Comparison of ENCODE assay signal across 28 cellular contexts in the genomic region with DNA sequence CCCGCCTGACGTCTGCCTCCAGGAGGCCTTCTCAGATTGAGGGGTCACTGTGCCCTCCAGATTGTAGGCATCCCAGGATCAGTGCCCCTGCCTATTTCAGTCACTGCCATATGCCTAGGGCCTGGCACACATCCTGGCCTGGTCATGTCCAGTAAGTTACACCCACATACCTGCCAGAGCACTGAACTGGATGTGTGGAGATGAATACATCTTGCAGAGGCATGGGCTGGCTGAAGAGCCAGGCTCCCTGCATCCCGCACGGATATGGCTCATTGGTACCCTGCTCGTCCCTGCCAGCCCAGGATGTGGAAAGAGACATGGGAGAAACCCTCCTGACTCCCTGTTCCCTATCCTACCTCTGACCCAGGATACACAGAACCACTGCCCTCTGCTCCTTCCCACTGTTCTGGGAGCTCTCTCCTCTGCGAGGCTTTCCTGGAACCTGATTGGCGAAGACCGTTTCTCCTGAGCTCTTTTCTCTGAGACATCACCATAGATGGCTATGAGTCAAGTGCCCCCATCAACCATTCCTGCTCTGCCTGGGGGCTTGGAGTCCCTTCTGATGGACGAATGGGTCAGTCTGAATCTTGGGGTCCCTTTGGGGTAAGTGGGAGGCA. TPM values are rescaled to one million over a fixed set of nuclear protein-coding genes. Genes with fewer than 3 reads are reported as not detected.
DNase-seq lines count a peak whose midpoint lies in the region; ATAC-seq, FAIRE-seq and TF ChIP-seq lines count a peak whose summit lies in the region.
"Had no signal": no experiment of that assay in that cellular context is flagged by ENCODE, and none has a peak within 500 bp of the region (broad histone marks: within the 10 kb centered on the region; RNA-seq: fewer than 3 reads in every experiment).

No MANE protein-coding gene starts in this region.

- H3K4me1 ChIP-seq in PC-9 (replicated peaks; ENCODE audit: insufficient read depth) (peaks cover 72% of the 10 kb centered on the region), H1 (replicated peaks in 1 of 4; ENCODE audit: control insufficient read depth in 3 of 4, insufficient read depth in 4 of 4, low read length in 3 of 4) (peaks cover 4 to 16% (median 13%) of the 10 kb centered on the region in 4 experiments), upper lobe of right lung (peaks cover 6% of the 10 kb centered on the region)

- peak overlapping the region; percentile 33; the same call in 1 of the 2 replicates for H2BK15ac ChIP-seq in H1 (ENCODE audit: low read length)

- ATAC-seq in upper lobe of right lung (peak; percentile 23), GM21381 (IDR thresholded peaks at IDR 0.05; ENCODE audit: unreplicated experiment) (no peak), HG02678 (IDR thresholded peaks at IDR 0.05; ENCODE audit: unreplicated experiment) (no peak)
- ATAC-seq: activated CD8-positive, alpha-beta memory T cell treated with anti-CD3 and anti-CD28 coated beads, Interleukin-2, amount 10 ng/mL, durations not matched to agents 7 days and 5 days; activated T-cell treated with anti-CD3 and anti-CD28 coated beads, Interleukin-2, amount 50 U/mL, for 72 hours; naive thymus-derived CD4-positive, alpha-beta T cell had no signal

- no peak overlapping the region for H3K14ac ChIP-seq in H1 (ENCODE audit: insufficient read length)

- H3K4ac ChIP-seq in H1 (replicated peaks; ENCODE audit: insufficient read length, low read depth, low read length), result peak overlapping the region; percentile 92

- no peaks in the 10 kb centered on the region for H3K79me1 ChIP-seq in H1 (ENCODE audit: low read depth, low read length)

- H3K36me3 ChIP-seq in PC-9 (ENCODE audit: low read depth) (no peaks in the 10 kb centered on the region), H1 (ENCODE audit: control insufficient read depth in 2 of 4, insufficient read depth in 4 of 4, low read length in 3 of 4) (no peaks in the 10 kb centered on the region), upper lobe of right lung (no peaks in the 10 kb centered on the region)
- H3K36me3 ChIP-seq: upper lobe of left lung had no signal

- BruUV-seq in PC-9 (replicated peaks; lab: Mats Ljungman, UMichigan), result no TSS peak

- WGBS in H1 (ENCODE audit: extremely low coverage in 1 of 2, insufficient coverage in 1 of 2, insufficient read length in 1 of 2, insufficient replicate concordance in 2 of 2, low coverage in 1 of 2, low lambda C conversion rate in 2 of 2, missing lambda C conversion rate in 1 of 2), 2 experiments, result 82% methylated on average over 9 of the region's 9 CpGs; no CpG with 5 or more reads in 1 of the 2 experiments

- peak overlapping the region; percentile 88 for H3K27ac Mint-ChIP-seq in mesothelial cell of epicardium
- H3K27ac Mint-ChIP-seq: activated B cell treated with CpG ODN at 0.5 μM for 24 hours; activated CD8-positive, alpha-beta memory T cell treated with anti-CD3 and anti-CD28 coated beads, Interleukin-2, amount 10 ng/mL, durations not matched to agents 7 days and 5 days; activated T-cell treated with anti-CD3 and anti-CD28 coated beads, Interleukin-2, amount 50 U/mL, for 72 hours; brain had no signal

- H3K27me3 ChIP-seq in PC-9 (ENCODE audit: insufficient read depth, low read depth) (no peaks in the 10 kb centered on the region), H1 (replicated peaks in 1 of 4; ENCODE audit: control insufficient read depth in 3 of 4, extremely low read depth in 1 of 4, insufficient read depth in 3 of 4, low read length in 3 of 4) (peaks cover 3 to 24% (median 20%) of the 10 kb centered on the region in 4 experiments), upper lobe of right lung (peaks cover 29% of the 10 kb centered on the region)

- POLR2A ChIA-PET in PC-9 (lab: Charles Lee; ENCODE audit: unreplicated experiment), result interaction anchor here (0.6 kb wide), 1 partner anchor 183 kb away, joined by 3 read pairs; no protein-coding TSS in a partner anchor
- POLR2A ChIA-PET in H1 (lab: Charles Lee; ENCODE audit: partially characterized antibody), result interaction anchor here (1.4 to 2.0 kb wide), 4 partner anchors 8 to 27 kb away, joined by 3 to 8 read pairs (median 5); no protein-coding TSS in a partner anchor

- no peak for TF ChIP-seq EP300 in H1 (IDR thresholded peaks at IDR 0.05; ENCODE audit: borderline replicate concordance in 1 of 2, low read depth in 2 of 2, low read length in 2 of 2)

- TF ChIP-seq CTCF in PC-9 (conservative IDR thresholded peaks at IDR 0.05), result no peak
- no peak for TF ChIP-seq CTCF in H1 (IDR thresholded peaks at IDR 0.05; ENCODE audit: control extremely low read depth in 1 of 3, insufficient read depth in 1 of 3, low read depth in 1 of 3, low read length in 3 of 3)
- TF ChIP-seq CTCF in mesothelial cell of epicardium (IDR thresholded peaks at IDR 0.05; ENCODE audit: unreplicated experiment), result no peak
- no peak for TF ChIP-seq CTCF in upper lobe of right lung (IDR thresholded peaks at IDR 0.05)

- H2BK12ac ChIP-seq in H1 (ENCODE audit: low read depth, low read length), result peak overlapping the region; percentile 83; the same call in 1 of the 2 replicates

- H3K27ac ChIP-seq in PC-9 (peak overlapping the region; percentile 84), H1 (ENCODE audit: low read depth, low read length) (no peak overlapping the region), upper lobe of right lung (no peak overlapping the region)

- peak overlapping the region; percentile 75 for H3K4me2 ChIP-seq in PC-9
- H3K4me2 ChIP-seq in H1 (ENCODE audit: insufficient read depth in 1 of 2, low read depth in 2 of 2, low read length in 2 of 2), result peak overlapping the region; percentile 24 to 48; a peak in 2 of 4 replicates

- H2AFZ ChIP-seq in PC-9 (no peak overlapping the region), H1 (ENCODE audit: low read length) (no peak overlapping the region)

- H2BK20ac ChIP-seq in H1 (ENCODE audit: low read length), result peak overlapping the region; percentile 8; the same call in 1 of the 2 replicates

- TF ChIP-seq POLR2A in H1 (IDR thresholded peaks at IDR 0.05; ENCODE audit: control extremely low read depth in 1 of 2, low read depth in 2 of 2, low read length in 2 of 2), result no peak

- H3K79me2 ChIP-seq in PC-9 (ENCODE audit: low read depth) (no peaks in the 10 kb centered on the region), H1 (ENCODE audit: control insufficient read depth in 1 of 2, insufficient read depth in 2 of 2, low read length in 2 of 2) (no peaks in the 10 kb centered on the region)

- H3K18ac ChIP-seq in H1 (ENCODE audit: extremely low read depth, low read length), result no peak overlapping the region

- H3K27me3 Mint-ChIP-seq in mesothelial cell of epicardium (ENCODE audit: low read depth), result peaks cover 12% of the 10 kb centered on the region

- DNase-seq in PC-9, result peak; percentile 61 to 85
- no peak for DNase-seq in H1 (ENCODE audit: low read depth in 1 of 2, low spot score in 2 of 2)
- DNase-seq in mesothelial cell of epicardium (ENCODE audit: low spot score in 2 of 2, unreplicated experiment in 2 of 2), result no peak
- no peak for DNase-seq in upper lobe of right lung
- DNase-seq in NCI-H510A (lab: John Stamatoyannopoulos, UW), result no peak
- DNase-seq: activated B cell treated with CpG ODN at 0.5 μM for 24 hours; activated CD8-positive, alpha-beta memory T cell treated with anti-CD3 and anti-CD28 coated beads, Interleukin-2, amount 10 ng/mL, durations not matched to agents 7 days and 5 days; activated naive CD4-positive, alpha-beta T cell treated with Interleukin-2 at 50 U/mL for 16 hours; activated T-cell treated with anti-CD3 and anti-CD28 coated beads, Interleukin-2, amount 50 U/mL, for 72 hours; C1 segment of cervical spinal cord; DND-41; erythroblast; foreskin melanocyte; naive thymus-derived CD4-positive, alpha-beta T cell; NCI-H1092 treated with DMSO at 0.1 percent for 48 hours; NCI-H187 treated with DMSO at 0.1 percent for 48 hours; NCI-H526; NK-92 treated with Interleukin-12 subunit alpha and Interleukin-12 subunit beta, amount 100 ng/mL, for 24 hours; retina; SIG-M5; T-helper 9 cell had no signal

- no peak overlapping the region; the same call in 1 of the 2 replicates for H4K8ac ChIP-seq in H1 (ENCODE audit: extremely low read depth, insufficient read depth, low read length)

- H3K9me3 Mint-ChIP-seq in mesothelial cell of epicardium, result no peaks in the 10 kb centered on the region
- H3K9me3 Mint-ChIP-seq: activated B cell treated with CpG ODN at 0.5 μM for 24 hours; activated T-cell treated with anti-CD3 and anti-CD28 coated beads, Interleukin-2, amount 50 U/mL, for 72 hours had no signal

- no peak overlapping the region for H3K4me3 Mint-ChIP-seq in mesothelial cell of epicardium
- H3K4me3 Mint-ChIP-seq: activated B cell treated with CpG ODN at 0.5 μM for 24 hours; activated CD8-positive, alpha-beta memory T cell treated with anti-CD3 and anti-CD28 coated beads, Interleukin-2, amount 10 ng/mL, durations not matched to agents 7 days and 5 days; activated T-cell treated with anti-CD3 and anti-CD28 coated beads, Interleukin-2, amount 50 U/mL, for 72 hours; brain; naive thymus-derived CD4-positive, alpha-beta T cell had no signal

- peak overlapping the region; percentile 72; the same call in 1 of the 2 replicates for H2BK5ac ChIP-seq in H1 (ENCODE audit: low read depth, low read length)

- H2AK5ac ChIP-seq in H1 (ENCODE audit: low read depth, low read length), result 0 out of 2 replicates have a peak overlapping the region, but pooled peaks have one; percentile 41

- H3K56ac ChIP-seq in H1 (replicated peaks; ENCODE audit: insufficient read length, low read depth, low read length), result no peak overlapping the region

- no peak overlapping the region for H3K9ac ChIP-seq in H1 (replicated peaks in 1 of 4; ENCODE audit: extremely low read depth in 1 of 4, low read depth in 3 of 4, low read length in 3 of 4)

- H3F3A ChIP-seq in PC-9 (ENCODE audit: insufficient read depth, low read depth), result peaks cover 43% of the 10 kb centered on the region

- no peaks in the 10 kb centered on the region for H3K36me3 Mint-ChIP-seq in mesothelial cell of epicardium
- H3K36me3 Mint-ChIP-seq: activated CD8-positive, alpha-beta memory T cell treated with anti-CD3 and anti-CD28 coated beads, Interleukin-2, amount 10 ng/mL, durations not matched to agents 7 days and 5 days; brain had no signal

- peak overlapping the region; percentile 82 for H4K91ac ChIP-seq in H1 (replicated peaks; ENCODE audit: insufficient read length, low read length)

- no peaks in the 10 kb centered on the region for H4K20me1 ChIP-seq in PC-9 (ENCODE audit: insufficient read depth)
- H4K20me1 ChIP-seq in H1 (replicated peaks in 1 of 2; ENCODE audit: control insufficient read depth in 1 of 2, insufficient read depth in 2 of 2, low read length in 2 of 2), result no peaks in the 10 kb centered on the region

- H3K9me2 ChIP-seq in PC-9 (ENCODE audit: insufficient read depth), result no peaks in the 10 kb centered on the region

- intact Hi-C loops in PC-9 (cut with micrococcal nuclease; ENCODE audit: unreplicated experiment) (loop anchor here (1.0 to 5.0 kb wide), 3 partner anchors 13 to 264 kb away; a partner anchor contains a TSS), upper lobe of right lung (cut with DNase I) (no loop called here)

- CTCF ChIA-PET in PC-9 (lab: Charles Lee) (interaction anchor here (0.7 to 1.3 kb wide), 2 partner anchors 13 to 109 kb away, joined by 3 to 7 read pairs; no protein-coding TSS in a partner anchor), H1 (lab: Charles Lee; ENCODE audit: partially characterized antibody) (interaction anchor here (1.0 to 10.0 kb wide), 4 partner anchors 28 to 109 kb away, joined by 3 to 109 read pairs (median 10); a partner anchor contains a TSS)

- peaks cover 45% of the 10 kb centered on the region for H3K4me1 Mint-ChIP-seq in mesothelial cell of epicardium
- H3K4me1 Mint-ChIP-seq: activated B cell treated with CpG ODN at 0.5 μM for 24 hours; activated CD8-positive, alpha-beta memory T cell treated with anti-CD3 and anti-CD28 coated beads, Interleukin-2, amount 10 ng/mL, durations not matched to agents 7 days and 5 days; brain had no signal

- no peaks in the 10 kb centered on the region for H3K9me3 ChIP-seq in PC-9 (ENCODE audit: insufficient read depth, low read depth)
- no peaks in the 10 kb centered on the region for H3K9me3 ChIP-seq in H1 (ENCODE audit: insufficient read depth in 2 of 2, low read depth in 1 of 2, low read length in 1 of 2)
- no peaks in the 10 kb centered on the region for H3K9me3 ChIP-seq in upper lobe of right lung
- H3K9me3 ChIP-seq: upper lobe of left lung had no signal

- no peak for FAIRE-seq in H1 (lab: Jason Lieb, UNC)
- FAIRE-seq: GM18507 had no signal

- H3K23me2 ChIP-seq in H1 (ENCODE audit: low read depth, low read length), result no peaks in the 10 kb centered on the region; the same call in 1 of the 2 replicates

- no peak overlapping the region for H4K5ac ChIP-seq in H1 (ENCODE audit: insufficient read length, low read depth, low read length)

- H3K4me3 ChIP-seq in PC-9 (peak overlapping the region; percentile 29; the same call in 1 of the 2 replicates), H1 (ENCODE audit: extremely low read depth in 1 of 4, insufficient read depth in 2 of 4, low read depth in 3 of 4, low read length in 4 of 4) (no peak overlapping the region), upper lobe of right lung (no peak overlapping the region)
- H3K4me3 ChIP-seq: upper lobe of left lung had no signal

- TF ChIP-seq RAD21 in H1 (IDR thresholded peaks at IDR 0.05 in 1 of 2, conservative IDR thresholded peaks at IDR 0.05 in 1 of 2; ENCODE audit: low read depth in 2 of 2, low read length in 2 of 2), result no peak

- H3K23ac ChIP-seq in H1 (ENCODE audit: insufficient read length), result no peak overlapping the region

- H2BK120ac ChIP-seq in H1 (replicated peaks; ENCODE audit: low read depth, low read length), result no peak overlapping the region

RNA-seq across cellular contexts. Expression of a gene that starts 40.0 kb away (rescaled TPM):
- total RNA-seq in PC-9 (2021), result not detected in 2 replicates
- total RNA-seq in H1 (2021; fragmentation: NEBNext Ultra II Directional; extraction: Animal tissue kit (Norgen Biotek cat#: 25700)), result not detected in 2 replicates
- polyA plus RNA-seq in H1 (2011; rRNA removed), result 0.15 and 0.22 TPM in 2 replicates
- polyA plus RNA-seq in H1 (2011; cell fraction: cytosol; rRNA removed), result 0.31 TPM
- 0.54 TPM for polyA plus RNA-seq in H1 (2011; cell fraction: nucleus; rRNA removed)
- polyA plus RNA-seq in H1 (2012, experiment 1 of 2), result 0.52 to 0.61 TPM in 2 of 4 replicates, not detected in the others
- not detected for polyA plus RNA-seq in H1 (2012, experiment 2 of 2)
- polyA plus RNA-seq in H1 (2013, experiment 1 of 2), result not detected
- not detected for polyA plus RNA-seq in H1 (2013, experiment 2 of 2)
- not detected in 2 replicates for polyA minus RNA-seq in H1 (2011; rRNA and poly(A)+ RNA removed)
- not detected for polyA minus RNA-seq in H1 (2011; cell fraction: cytosol; rRNA and poly(A)+ RNA removed)
- polyA minus RNA-seq in H1 (2011; cell fraction: nucleus; rRNA and poly(A)+ RNA removed), result not detected
- total RNA-seq in mesothelial cell of epicardium, result not detected in 3 replicates
- total RNA-seq in upper lobe of right lung, result not detected
- total RNA-seq: activated B cell treated with CpG ODN at 0.5 μM for 24 hours; activated CD8-positive, alpha-beta memory T cell treated with anti-CD3 and anti-CD28 coated beads, Interleukin-2, amount 10 ng/mL, durations not matched to agents 7 days and 5 days; activated T-cell treated with anti-CD3 and anti-CD28 coated beads, Interleukin-2, amount 50 U/mL, for 72 hours; naive thymus-derived CD4-positive, alpha-beta T cell; osteoblast; upper lobe of left lung had no signal
- polyA plus RNA-seq: adipose tissue; naive thymus-derived CD4-positive, alpha-beta T cell had no signal

Comparison
In these comparisons a context has a peak if more than half of its experiments do, and no peak if none do; other contexts are left out.
1. DNase-seq: peak in PC-9 (2 of 2); none in H1 (0 of 2), mesothelial cell of epicardium (0 of 2), upper lobe of right lung (single experiment) and NCI-H510A (single experiment).